21 cellular contexts compared by ENCODE assay signal in genomic region chr14:23670489-23670888, GRCh38. TPM values are rescaled to one million over a fixed set of nuclear protein-coding genes. Genes with fewer than 3 reads are reported as not detected.
DNase-seq lines count a peak whose midpoint lies in the region; FAIRE-seq and TF ChIP-seq lines count a peak whose summit lies in the region.
"Had no signal": no experiment of that assay in that cellular context is flagged by ENCODE, and none has a peak within 500 bp of the region (broad histone marks: within the 10 kb centered on the region; RNA-seq: fewer than 3 reads in every experiment).

No MANE protein-coding gene starts in this region.

- H4K5ac ChIP-seq in H1 (ENCODE audit: insufficient read length, low read depth, low read length), result no peak overlapping the region

- H3K14ac ChIP-seq in H1 (ENCODE audit: insufficient read length), result peak overlapping the region; percentile 32

- no peak for TF ChIP-seq RAD21 in H1 (IDR thresholded peaks at IDR 0.05 in 1 of 2, conservative IDR thresholded peaks at IDR 0.05 in 1 of 2; ENCODE audit: low read depth in 2 of 2, low read length in 2 of 2)

- H3K4me1 Mint-ChIP-seq in nephron progenitor cell, result peaks cover 7% of the 10 kb centered on the region
- H3K4me1 Mint-ChIP-seq: CD4-positive, alpha-beta memory T cell; IgD-negative memory B cell had no signal

- H2BK120ac ChIP-seq in H1 (replicated peaks; ENCODE audit: low read depth, low read length), result peak overlapping the region; percentile 49

- peak overlapping the region; percentile 44; the same call in 1 of the 2 replicates for H2BK20ac ChIP-seq in H1 (ENCODE audit: low read length)

- H3K4me1 ChIP-seq in HEK293 (ENCODE audit: control insufficient read depth, insufficient read depth, low read length), result no peaks in the 10 kb centered on the region
- no peaks in the 10 kb centered on the region for H3K4me1 ChIP-seq in H1 (replicated peaks in 1 of 4; ENCODE audit: control insufficient read depth in 3 of 4, insufficient read depth in 4 of 4, low read length in 3 of 4)
- H3K4me1 ChIP-seq: BLaER1 had no signal

- peak overlapping the region; percentile 70; the same call in 1 of the 2 replicates for H2AFZ ChIP-seq in H1 (ENCODE audit: low read length)

- TF ChIP-seq POLR2A in H1 (IDR thresholded peaks at IDR 0.05; ENCODE audit: control extremely low read depth in 1 of 2, low read depth in 2 of 2, low read length in 2 of 2), result no peak

- peaks cover 21% of the 10 kb centered on the region for H3K27me3 Mint-ChIP-seq in nephron progenitor cell (ENCODE audit: low read depth, poor library complexity)

- no peak overlapping the region for H3K4me2 ChIP-seq in H1 (ENCODE audit: insufficient read depth in 1 of 2, low read depth in 2 of 2, low read length in 2 of 2)
- H3K4me2 ChIP-seq: BLaER1 had no signal

- DNase-seq in LoVo (ENCODE audit: low spot score) (peak; percentile 6), H1 (ENCODE audit: low read depth in 1 of 2, low spot score in 2 of 2) (no peak), nephron progenitor cell (no peak), GM13976 (ENCODE audit: low spot score) (no peak), HEK293T (ENCODE audit: extremely low spot score) (no peak), NCI-H2107 (lab: John Stamatoyannopoulos, UW) (no peak), superior temporal gyrus (ENCODE audit: extremely low spot score) (no peak)
- DNase-seq: CD4-positive, alpha-beta memory T cell; DMS153; GDM1; NCI-H1105; NCI-H1694; NCI-H226; NCI-H526; PC-3; SIG-M5 had no signal

- H3K36me3 ChIP-seq in HEK293 (ENCODE audit: control insufficient read depth in 2 of 2, insufficient read depth in 1 of 2, low read length in 2 of 2) (no peaks in the 10 kb centered on the region), H1 (ENCODE audit: control insufficient read depth in 2 of 4, insufficient read depth in 4 of 4, low read length in 3 of 4) (no peaks in the 10 kb centered on the region)
- H3K36me3 ChIP-seq: BLaER1 had no signal

- in situ Hi-C loops in GM13976 (cut with MboI; ENCODE audit: low sequenced_read_pairs, unreplicated experiment), result no loop called here

- no peak overlapping the region for H2BK12ac ChIP-seq in H1 (ENCODE audit: low read depth, low read length)

- no peak overlapping the region for H2BK15ac ChIP-seq in H1 (ENCODE audit: low read length)

- H3K4me3 ChIP-seq in HEK293 (ENCODE audit: low read depth, low read length) (no peak overlapping the region), H1 (ENCODE audit: extremely low read depth in 1 of 4, insufficient read depth in 2 of 4, low read depth in 3 of 4, low read length in 4 of 4) (no peak overlapping the region)
- H3K4me3 ChIP-seq: BLaER1 had no signal

- H3K9me3 ChIP-seq in HEK293 (ENCODE audit: control insufficient read depth, insufficient read depth, low read depth, low read length) (no peaks in the 10 kb centered on the region), H1 (ENCODE audit: insufficient read depth in 2 of 2, low read depth in 1 of 2, low read length in 1 of 2) (peaks cover 0 to 4% of the 10 kb centered on the region in 2 experiments; a peak in 2 of 4 replicates)
- H3K9me3 ChIP-seq: BLaER1 had no signal

- H3K56ac ChIP-seq in H1 (replicated peaks; ENCODE audit: insufficient read length, low read depth, low read length), result no peak overlapping the region

- H4K91ac ChIP-seq in H1 (replicated peaks; ENCODE audit: insufficient read length, low read length), result peak overlapping the region; percentile 34

- 85% methylated on average over 3 of the region's 3 CpGs; no CpG with 5 or more reads in 1 of the 2 experiments for whole genome bisulfite sequencing in H1 (ENCODE audit: extremely low coverage in 1 of 2, insufficient coverage in 1 of 2, insufficient read length in 1 of 2, insufficient replicate concordance in 2 of 2, low coverage in 1 of 2, low lambda C conversion rate in 2 of 2, missing lambda C conversion rate in 1 of 2), 2 experiments

- H3K18ac ChIP-seq in H1 (ENCODE audit: extremely low read depth, low read length), result no peak overlapping the region

- FAIRE-seq in H1 (lab: Jason Lieb, UNC), result no peak
- FAIRE-seq: H54 had no signal

- H4K8ac ChIP-seq in H1 (ENCODE audit: extremely low read depth, insufficient read depth, low read length), result no peak overlapping the region

- TF ChIP-seq CTCF in HEK293 (tag by site-specific recombination; IDR thresholded peaks at IDR 0.05), result no peak
- no peak for TF ChIP-seq CTCF in H1 (IDR thresholded peaks at IDR 0.05; ENCODE audit: control extremely low read depth in 1 of 3, insufficient read depth in 1 of 3, low read depth in 1 of 3, low read length in 3 of 3)
- TF ChIP-seq CTCF in nephron progenitor cell (IDR thresholded peaks at IDR 0.05), result no peak
- TF ChIP-seq CTCF in GM13976 (IDR thresholded peaks at IDR 0.05; ENCODE audit: borderline replicate concordance, control extremely low read depth, extremely low read depth, insufficient read depth, missing control alignments), result no peak

- H3K4ac ChIP-seq in H1 (replicated peaks; ENCODE audit: insufficient read length, low read depth, low read length), result no peak overlapping the region

- no peaks in the 10 kb centered on the region for H4K20me1 ChIP-seq in H1 (replicated peaks in 1 of 2; ENCODE audit: control insufficient read depth in 1 of 2, insufficient read depth in 2 of 2, low read length in 2 of 2)
- H4K20me1 ChIP-seq: BLaER1 had no signal

- CTCF ChIA-PET in HEK293 (lab: Yijun Ruan, JAX) (interaction anchor here (1.0 kb wide), 1 partner anchor 61 kb away, joined by 3 read pairs; no protein-coding TSS in a partner anchor), H1 (lab: Charles Lee; ENCODE audit: partially characterized antibody) (interaction anchor here (1.6 to 1.7 kb wide), 2 partner anchors 38 kb away, joined by 4 to 5 read pairs; no protein-coding TSS in a partner anchor), HEK293T (lab: Yijun Ruan, JAX) (no interaction called here)

- no peaks in the 10 kb centered on the region; a peak in 1 of 7 replicates for H3K27me3 ChIP-seq in H1 (replicated peaks in 1 of 4; ENCODE audit: control insufficient read depth in 3 of 4, extremely low read depth in 1 of 4, insufficient read depth in 3 of 4, low read length in 3 of 4)
- H3K27me3 ChIP-seq: BLaER1 had no signal

- no peak overlapping the region for H3K23ac ChIP-seq in H1 (ENCODE audit: insufficient read length)

- H3K79me1 ChIP-seq in H1 (ENCODE audit: low read depth, low read length), result no peaks in the 10 kb centered on the region

- no peak overlapping the region for H3K27ac ChIP-seq in HEK293 (ENCODE audit: extremely low read depth, low read depth, low read length)
- no peak overlapping the region for H3K27ac ChIP-seq in H1 (ENCODE audit: low read depth, low read length)
- H3K27ac ChIP-seq: BLaER1, RWPE1 had no signal

- no peaks in the 10 kb centered on the region for H3K23me2 ChIP-seq in H1 (ENCODE audit: low read depth, low read length)

- H3K79me2 ChIP-seq in H1 (ENCODE audit: control insufficient read depth in 1 of 2, insufficient read depth in 2 of 2, low read length in 2 of 2), result no peaks in the 10 kb centered on the region

- H2BK5ac ChIP-seq in H1 (ENCODE audit: low read depth, low read length), result peak overlapping the region; percentile 58; the same call in 1 of the 2 replicates

- POLR2A ChIA-PET in HEK293 (lab: Yijun Ruan, JAX), result no interaction called here
- POLR2A ChIA-PET in H1 (lab: Charles Lee; ENCODE audit: partially characterized antibody), result no interaction called here
- POLR2A ChIA-PET in HEK293T (lab: Yijun Ruan, JAX), result no interaction called here

- no peak overlapping the region for H3K9ac ChIP-seq in H1 (replicated peaks in 1 of 4; ENCODE audit: extremely low read depth in 1 of 4, low read depth in 3 of 4, low read length in 3 of 4)
- H3K9ac ChIP-seq: BLaER1 had no signal

- peaks cover 12% of the 10 kb centered on the region for H3K9me3 Mint-ChIP-seq in nephron progenitor cell
- H3K9me3 Mint-ChIP-seq: CD4-positive, alpha-beta memory T cell had no signal

- H3K36me3 Mint-ChIP-seq in nephron progenitor cell (ENCODE audit: low read depth), result no peaks in the 10 kb centered on the region
- H3K36me3 Mint-ChIP-seq: CD4-positive, alpha-beta memory T cell; IgD-negative memory B cell had no signal

- TF ChIP-seq EP300 in H1 (IDR thresholded peaks at IDR 0.05; ENCODE audit: borderline replicate concordance in 1 of 2, low read depth in 2 of 2, low read length in 2 of 2), result no peak

- H3K4me3 Mint-ChIP-seq in nephron progenitor cell, result no peak overlapping the region
- H3K4me3 Mint-ChIP-seq: CD4-positive, alpha-beta memory T cell; IgD-negative memory B cell had no signal

- H3K27ac Mint-ChIP-seq in nephron progenitor cell, result peak overlapping the region; percentile 13
- H3K27ac Mint-ChIP-seq: CD4-positive, alpha-beta memory T cell; IgD-negative memory B cell had no signal

- no peak overlapping the region for H2AK5ac ChIP-seq in H1 (ENCODE audit: low read depth, low read length)

TF ChIP-seq in H1, 55 proteins besides CTCF, POLR2A, EP300 and RAD21 (continues in another document):
- TF ChIP-seq CREB1 (IDR thresholded peaks at IDR 0.05) (no peak), CBX8 (IDR thresholded peaks at IDR 0.05; ENCODE audit: borderline replicate concordance, low read depth, low read length) (no peak)

TF ChIP-seq in HEK293T, 16 proteins besides CTCF, POLR2A, EP300 and RAD21:
- TF ChIP-seq ZNF384 (IDR thresholded peaks at IDR 0.05), result no peak
- no peak for TF ChIP-seq FOXM1 (IDR thresholded peaks at IDR 0.05; ENCODE audit: borderline replicate concordance)
- TF ChIP-seq FOXK2 (IDR thresholded peaks at IDR 0.05), result no peak
- no peak for TF ChIP-seq SUZ12 (IDR thresholded peaks at IDR 0.05)
- no peak for TF ChIP-seq FOXA1 (IDR thresholded peaks at IDR 0.05)

RNA-seq across cellular contexts. Expression of gene DHRS2, which starts 34.3 kb away (rescaled TPM):
- 0.44 and 1.1 TPM in 2 replicates for total RNA-seq in H1 (2021; fragmentation: NEBNext Ultra II Directional; extraction: Animal tissue kit (Norgen Biotek cat#: 25700))
- 3.5 and 4.4 TPM in 2 replicates for polyA plus RNA-seq in H1 (2011; rRNA removed)
- 6.2 TPM for polyA plus RNA-seq in H1 (2011; cell fraction: cytosol; rRNA removed)
- polyA plus RNA-seq in H1 (2011; cell fraction: nucleus; rRNA removed), result 5.7 TPM
- polyA plus RNA-seq in H1 (2012, experiment 1 of 2), result 0.91 to 2.7 TPM (median 1.8 TPM) in 4 replicates
- 0.72 TPM for polyA plus RNA-seq in H1 (2012, experiment 2 of 2)
- polyA plus RNA-seq in H1 (2013, experiment 1 of 2), result 1.5 TPM
- 1.2 TPM for polyA plus RNA-seq in H1 (2013, experiment 2 of 2)
- polyA minus RNA-seq in H1 (2011; rRNA and poly(A)+ RNA removed), result 4.0 and 4.9 TPM in 2 replicates
- polyA minus RNA-seq in H1 (2011; cell fraction: cytosol; rRNA and poly(A)+ RNA removed), result 0.81 TPM
- polyA minus RNA-seq in H1 (2011; cell fraction: nucleus; rRNA and poly(A)+ RNA removed), result 7.5 TPM
- total RNA-seq: CD4-positive, alpha-beta memory T cell had no signal
- polyA plus RNA-seq: CD4-positive, alpha-beta memory T cell; IgD-negative memory B cell had no signal
